33 cellular contexts compared by ENCODE assay signal in genomic region chr15:89396723-89397652, GRCh38.
A peak's percentile ranks its signal among the peaks of the same experiment; 100 is the strongest.
DNase-seq lines count a peak whose midpoint lies in the region; ATAC-seq and TF ChIP-seq lines count a peak whose summit lies in the region.
"Had no signal": no experiment of that assay in that cellular context is flagged by ENCODE, and none has a peak within 500 bp of the region (broad histone marks: within the 10 kb centered on the region; RNA-seq: fewer than 3 reads in every experiment).

No MANE protein-coding gene starts in this region.

- H4K8ac ChIP-seq in neuronal stem cell (ENCODE audit: low read depth, low read length): no peak overlapping the region

- H2BK120ac ChIP-seq in neuronal stem cell (ENCODE audit: low read depth, low read length): no peak overlapping the region

- H3K27ac ChIP-seq in neuronal stem cell (replicated peaks; ENCODE audit: low read length): no peak overlapping the region
- H3K27ac ChIP-seq: 22Rv1, body of pancreas, esophagus muscularis mucosa, foreskin keratinocyte, GM23248, heart right ventricle had no signal

- peaks cover 39 to 94% (median 92%) of the 10 kb centered on the region in 3 experiments for H3K27me3 ChIP-seq in neuronal stem cell (ENCODE audit: control insufficient read depth in 3 of 3, insufficient read depth in 3 of 3, low read depth in 1 of 3, low read length in 3 of 3)

- peak overlapping the region; percentile 34 for H2AK5ac ChIP-seq in neuronal stem cell (ENCODE audit: low read depth, low read length)

- no peak overlapping the region for H3K4me2 ChIP-seq in neuronal stem cell (ENCODE audit: insufficient read depth, low read length, poor library complexity, severe bottlenecking)

- H3K36me3 ChIP-seq in neuronal stem cell (replicated peaks in 1 of 2; ENCODE audit: control insufficient read depth in 2 of 2, insufficient read depth in 2 of 2, low read length in 2 of 2): no peaks in the 10 kb centered on the region
- H3K36me3 ChIP-seq: esophagus muscularis mucosa, heart right ventricle had no signal

- H3K9ac ChIP-seq in neuronal stem cell (ENCODE audit: low read depth, low read length, poor library complexity): no peak overlapping the region
- H3K9ac ChIP-seq: GM23248 had no signal

- H3K4me1 Mint-ChIP-seq in brain: peaks cover 88% of the 10 kb centered on the region
- H3K4me1 Mint-ChIP-seq in stimulated activated effector memory CD8-positive, alpha-beta T cell treated with anti-CD3 and anti-CD28 coated beads, Interleukin-12 subunit alpha, Interleukin-12 subunit beta, amount 100 ng/mL, for 72 hours: no peaks in the 10 kb centered on the region
- H3K4me1 Mint-ChIP-seq: T-helper 17 cell had no signal

- H3K4me3 Mint-ChIP-seq in brain: peak overlapping the region; percentile 23 to 69 (median 41)
- H3K4me3 Mint-ChIP-seq in stimulated activated effector memory CD8-positive, alpha-beta T cell treated with anti-CD3 and anti-CD28 coated beads, Interleukin-12 subunit alpha, Interleukin-12 subunit beta, amount 100 ng/mL, for 72 hours: no peak overlapping the region
- H3K4me3 Mint-ChIP-seq: activated CD4-positive, alpha-beta memory T cell treated with anti-CD3 and anti-CD28 coated beads for 36 hours; activated naive CD4-positive, alpha-beta T cell treated with anti-CD3 and anti-CD28 coated beads for 36 hours; activated T-cell treated with anti-CD3 and anti-CD28 coated beads, Interleukin-2, amount 50 U/mL, for 72 hours; stimulated activated naive B cell treated with anti-CD40 and anti-IgM and Interleukin-4, amounts not matched to agents 10 μg/mL and 1 μg/mL and 100 μg/mL, for 72 hours; T-helper 17 cell; type B pancreatic cell had no signal

- no peak overlapping the region for H2AFZ ChIP-seq in neuronal stem cell (ENCODE audit: low read length)
- H2AFZ ChIP-seq: GM23248 had no signal

- H3K27me3 Mint-ChIP-seq in brain: peaks cover 12% of the 10 kb centered on the region

- no peak overlapping the region for H4K91ac ChIP-seq in neuronal stem cell (ENCODE audit: low read depth, low read length, poor library complexity)

- H3K4me1 ChIP-seq in neuronal stem cell (ENCODE audit: control insufficient read depth in 2 of 2, insufficient read depth in 1 of 2, low read depth in 1 of 2, low read length in 2 of 2): peaks cover 9 to 10% of the 10 kb centered on the region in 2 donors
- H3K4me1 ChIP-seq: foreskin keratinocyte had no signal

- no peak for TF ChIP-seq CTCF in brain (conservative IDR thresholded peaks at IDR 0.05)

- DNase-seq in DMS 273 (lab: John Stamatoyannopoulos, UW; ENCODE audit: unreplicated experiment) (peak; percentile 4), DMS 273 treated with DMSO at 0.1 percent for 48 hours (lab: John Stamatoyannopoulos, UW) (no peak), NCI-H524 treated with DMSO at 0.1 percent for 48 hours (lab: John Stamatoyannopoulos, UW) (peak; percentile 15), neuronal stem cell (ENCODE audit: low spot score) (no peak), Kasumi-1 (lab: John Stamatoyannopoulos, UW) (no peak)
- no peak for DNase-seq in activated naive CD4-positive, alpha-beta T cell (lab: John Stamatoyannopoulos, UW)
- DNase-seq in stimulated activated effector memory CD8-positive, alpha-beta T cell treated with anti-CD3 and anti-CD28 coated beads, Interleukin-12 subunit alpha, Interleukin-12 subunit beta, amount 100 ng/mL, for 72 hours (ENCODE audit: low spot score in 2 of 2): no peak
- DNase-seq: activated CD4-positive, alpha-beta memory T cell treated with anti-CD3 and anti-CD28 coated beads for 36 hours; activated CD4-positive, CD25-positive, alpha-beta regulatory T cell treated with anti-CD3 and anti-CD28 coated beads, Interleukin-2, amount 50 U/mL, for 72 hours; activated naive CD4-positive, alpha-beta T cell treated with anti-CD3 and anti-CD28 coated beads for 36 hours; activated T-cell treated with anti-CD3 and anti-CD28 coated beads, Interleukin-2, amount 50 U/mL, for 72 hours; C1 segment of cervical spinal cord; cerebellar nuclear complex; dermis blood vessel endothelial cell; DND-41; GM23248; heart right ventricle; MM.1S; mucosa of descending colon; NCI-H1436 treated with DMSO at 0.1 percent for 48 hours; NCI-H345; Right ventricle myocardium superior; stimulated activated naive B cell treated with anti-CD40 and anti-IgM and Interleukin-4, amounts not matched to agents 10 μg/mL and 1 μg/mL and 100 μg/mL, for 72 hours; substantia nigra; T-helper 17 cell had no signal

- H3K36me3 Mint-ChIP-seq in brain: peaks cover 19% of the 10 kb centered on the region
- H3K36me3 Mint-ChIP-seq in stimulated activated effector memory CD8-positive, alpha-beta T cell treated with anti-CD3 and anti-CD28 coated beads, Interleukin-12 subunit alpha, Interleukin-12 subunit beta, amount 100 ng/mL, for 72 hours: no peaks in the 10 kb centered on the region
- H3K36me3 Mint-ChIP-seq: activated CD4-positive, alpha-beta memory T cell treated with anti-CD3 and anti-CD28 coated beads for 36 hours; natural killer cell treated with Interleukin-12 subunit alpha and Interleukin-12 subunit beta and Interleukin-15 and Interleukin-18, amount 100 ng/mL, for 72 hours; stimulated activated naive B cell treated with anti-CD40 and anti-IgM and Interleukin-4, amounts not matched to agents 10 μg/mL and 1 μg/mL and 100 μg/mL, for 72 hours; type B pancreatic cell had no signal

- no peak overlapping the region for H2BK15ac ChIP-seq in neuronal stem cell (ENCODE audit: low read length)

- WGBS in neuronal stem cell (ENCODE audit: extremely low coverage in 2 of 2, insufficient read length in 2 of 2, insufficient replicate concordance in 1 of 2), 2 donors: no CpG with 5 or more reads among the region's 12 CpGs

- peak overlapping the region; percentile 59 for H3K18ac ChIP-seq in neuronal stem cell (ENCODE audit: low read length)

- no peak overlapping the region for H2BK12ac ChIP-seq in neuronal stem cell (ENCODE audit: low read length)

- H3K14ac ChIP-seq in neuronal stem cell (ENCODE audit: low read length): no peak overlapping the region

- no peaks in the 10 kb centered on the region for H3K79me1 ChIP-seq in neuronal stem cell (ENCODE audit: low read depth, low read length)

- ATAC-seq in stimulated activated effector memory CD8-positive, alpha-beta T cell treated with anti-CD3 and anti-CD28 coated beads, Interleukin-12 subunit alpha, Interleukin-12 subunit beta, amount 100 ng/mL, for 72 hours: no peak
- ATAC-seq: activated T-cell treated with anti-CD3 and anti-CD28 coated beads, Interleukin-2, amount 50 U/mL, for 72 hours; body of pancreas; foreskin keratinocyte; heart right ventricle; mucosa of descending colon; stimulated activated naive B cell treated with anti-CD40 and anti-IgM and Interleukin-4, amounts not matched to agents 10 μg/mL and 1 μg/mL and 100 μg/mL, for 72 hours; T-helper 17 cell had no signal

- no peak overlapping the region for H3K4me3 ChIP-seq in neuronal stem cell (ENCODE audit: low read length in 2 of 2)
- H3K4me3 ChIP-seq: body of pancreas, esophagus muscularis mucosa, GM23248, heart right ventricle, lung, mucosa of descending colon had no signal

- H2BK5ac ChIP-seq in neuronal stem cell (ENCODE audit: low read length): no peak overlapping the region

- H3K27ac Mint-ChIP-seq in brain: peak overlapping the region; percentile 93 to 98 (median 96)
- H3K27ac Mint-ChIP-seq in stimulated activated effector memory CD8-positive, alpha-beta T cell treated with anti-CD3 and anti-CD28 coated beads, Interleukin-12 subunit alpha, Interleukin-12 subunit beta, amount 100 ng/mL, for 72 hours: no peak overlapping the region
- H3K27ac Mint-ChIP-seq: activated CD4-positive, alpha-beta memory T cell treated with anti-CD3 and anti-CD28 coated beads for 36 hours; activated naive CD4-positive, alpha-beta T cell treated with anti-CD3 and anti-CD28 coated beads for 36 hours; activated T-cell treated with anti-CD3 and anti-CD28 coated beads, Interleukin-2, amount 50 U/mL, for 72 hours; stimulated activated naive B cell treated with anti-CD40 and anti-IgM and Interleukin-4, amounts not matched to agents 10 μg/mL and 1 μg/mL and 100 μg/mL, for 72 hours; T-helper 17 cell; type B pancreatic cell had no signal

- no peak overlapping the region for H3K23ac ChIP-seq in neuronal stem cell (ENCODE audit: low read depth, low read length, poor library complexity)

- no peaks in the 10 kb centered on the region for H3K9me3 ChIP-seq in neuronal stem cell (replicated peaks in 1 of 2; ENCODE audit: control insufficient read depth in 2 of 2, insufficient read depth in 1 of 2, low read depth in 1 of 2, low read length in 2 of 2)
- H3K9me3 ChIP-seq: body of pancreas, esophagus muscularis mucosa, heart right ventricle, mucosa of descending colon had no signal

- H3K4ac ChIP-seq in neuronal stem cell (ENCODE audit: low read length): no peak overlapping the region

- peaks cover 0 to 3% (median 0%) of the 10 kb centered on the region in 5 experiments for H3K9me3 Mint-ChIP-seq in brain
- H3K9me3 Mint-ChIP-seq in stimulated activated effector memory CD8-positive, alpha-beta T cell treated with anti-CD3 and anti-CD28 coated beads, Interleukin-12 subunit alpha, Interleukin-12 subunit beta, amount 100 ng/mL, for 72 hours: no peaks in the 10 kb centered on the region
- H3K9me3 Mint-ChIP-seq: activated CD4-positive, alpha-beta memory T cell treated with anti-CD3 and anti-CD28 coated beads for 36 hours; activated naive CD4-positive, alpha-beta T cell treated with anti-CD3 and anti-CD28 coated beads for 36 hours; activated T-cell treated with anti-CD3 and anti-CD28 coated beads, Interleukin-2, amount 50 U/mL, for 72 hours; natural killer cell treated with Interleukin-12 subunit alpha and Interleukin-12 subunit beta and Interleukin-15 and Interleukin-18, amount 100 ng/mL, for 72 hours; stimulated activated naive B cell treated with anti-CD40 and anti-IgM and Interleukin-4, amounts not matched to agents 10 μg/mL and 1 μg/mL and 100 μg/mL, for 72 hours; type B pancreatic cell had no signal

Comparison
In these comparisons a context has a peak if more than half of its experiments do, and no peak if none do; other contexts are left out.
1. DNase-seq: peak in DMS 273 (single experiment) and NCI-H524 treated with DMSO at 0.1 percent for 48 hours (single experiment); none in DMS 273 treated with DMSO at 0.1 percent for 48 hours (single experiment), neuronal stem cell (single experiment), Kasumi-1 (0 of 2), activated naive CD4-positive, alpha-beta T cell (0 of 4) and stimulated activated effector memory CD8-positive, alpha-beta T cell treated with anti-CD3 and anti-CD28 coated beads, Interleukin-12 subunit alpha, Interleukin-12 subunit beta, amount 100 ng/mL, for 72 hours (0 of 2).